In the genomic region with DNA sequence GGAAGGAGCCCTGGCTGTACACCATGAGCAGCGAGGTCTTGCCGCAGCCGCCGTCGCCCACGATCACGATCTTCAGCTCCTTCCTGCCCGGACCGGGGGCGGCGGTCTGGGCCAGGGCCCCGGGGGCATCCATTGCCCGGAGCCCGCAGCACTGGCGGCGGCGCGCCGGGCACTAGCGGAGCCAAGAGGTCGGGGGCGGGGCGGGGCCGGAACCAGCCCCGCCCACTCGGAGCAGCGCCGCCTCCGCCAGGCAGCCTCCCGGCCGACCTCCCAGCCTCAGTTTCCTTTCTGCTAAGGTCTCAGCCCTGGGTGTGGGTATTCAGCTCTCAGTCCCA, we compare ENCODE assay signal across 8 cellular contexts. TPM values are rescaled to one million over a fixed set of nuclear protein-coding genes. Genes with fewer than 3 reads are reported as not detected.
A peak's percentile ranks its signal among the peaks of the same experiment; 100 is the strongest.
DNase-seq lines count a peak whose midpoint lies in the region; ATAC-seq and TF ChIP-seq lines count a peak whose summit lies in the region.

A gene with protein sequence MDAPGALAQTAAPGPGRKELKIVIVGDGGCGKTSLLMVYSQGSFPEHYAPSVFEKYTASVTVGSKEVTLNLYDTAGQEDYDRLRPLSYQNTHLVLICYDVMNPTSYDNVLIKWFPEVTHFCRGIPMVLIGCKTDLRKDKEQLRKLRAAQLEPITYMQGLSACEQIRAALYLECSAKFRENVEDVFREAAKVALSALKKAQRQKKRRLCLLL (minus strand): TSS at position 188 of the 335 bp plus-strand sequence. CDS start 55 bp downstream, at position 133.

- DNase-seq in ACHN (peak; percentile 85), upper lobe of left lung (peak; percentile 81 to 95), middle frontal gyrus (ENCODE audit: extremely low spot score, low spot score) (no peak)
- peak; percentile 60 for DNase-seq in effector CD8-positive, alpha-beta T cell (lab: John Stamatoyannopoulos, UW)

- H3K36me3 ChIP-seq in mesodermal cell (ENCODE audit: control insufficient read depth, insufficient read depth, low read length) (peaks cover 14% of the 10 kb centered on the region), upper lobe of left lung (peaks cover 0 to 13% (median 11%) of the 10 kb centered on the region in 4 donors)

- H3K27ac ChIP-seq in mesodermal cell (ENCODE audit: low read depth, low read length, severe bottlenecking): peak within 1 kb of the TSS; percentile 80
- peak within 1 kb of the TSS; percentile 81 to 97 (median 88) for H3K27ac ChIP-seq in upper lobe of left lung

- intact Hi-C loops in T-helper 2 cell treated with Interferon-gamma antibody and Interleukin-4, amounts not matched to agents 100 ng/mL and 5 ng/mL, for 36 hours (cut with micrococcal nuclease): loop anchor here (10.0 kb wide), 1 partner anchor 1181 kb away; a partner anchor contains a TSS

- 0% methylated on average over 28 to 31 of the region's 31 CpGs for WGBS in mesodermal cell (ENCODE audit: insufficient coverage in 2 of 2), 2 experiments
- WGBS in upper lobe of left lung, 2 donors: no CpG with 5 or more reads among the region's 31 CpGs

- H3K4me3 ChIP-seq in mesodermal cell (ENCODE audit: extremely low read depth, insufficient read depth, low read length, poor library complexity, severe bottlenecking) (peak within 1 kb of the TSS; percentile 58), upper lobe of left lung (peak within 1 kb of the TSS; percentile 43 to 62 (median 57))

- H3K4me1 ChIP-seq in mesodermal cell (ENCODE audit: control insufficient read depth, insufficient read depth, low read length, poor library complexity, severe bottlenecking) (peaks cover 61% of the 10 kb centered on the region), upper lobe of left lung (peaks cover 70 to 99% (median 92%) of the 10 kb centered on the region in 4 donors)

- no peaks in the 10 kb centered on the region for H3K27me3 ChIP-seq in upper lobe of left lung

- TF ChIP-seq POLR2A in upper lobe of left lung (IDR thresholded peaks at IDR 0.05): peak in 2 of 4 donors; percentile 27 to 61

- no peaks in the 10 kb centered on the region for H3K9me3 ChIP-seq in mesodermal cell (ENCODE audit: control insufficient read depth, low read length)
- H3K9me3 ChIP-seq in upper lobe of left lung: no peaks in the 10 kb centered on the region

- ATAC-seq in GM18868 (IDR thresholded peaks at IDR 0.05; ENCODE audit: unreplicated experiment) (peak; percentile 7), HG03159 (IDR thresholded peaks at IDR 0.05; ENCODE audit: unreplicated experiment) (peak; percentile 16), upper lobe of left lung (ENCODE audit: low FRiP score in 2 of 2) (peak in 1 of 2 donors; percentile 63)

- in situ Hi-C loops in ACHN (cut with HindIII; ENCODE audit: low pct_ligation_motif_present, low pct_unique_long_range_greater_than_20kb, low sequenced_read_pairs): no loop called here

- TF ChIP-seq EP300 in upper lobe of left lung (IDR thresholded peaks at IDR 0.05): no peak

- no peak for TF ChIP-seq CTCF in upper lobe of left lung (IDR thresholded peaks at IDR 0.05)

RNA-seq across cellular contexts. Expression of the gene that starts here (rescaled TPM):
- total RNA-seq in T-helper 2 cell treated with Interferon-gamma antibody and Interleukin-4, amounts not matched to agents 100 ng/mL and 5 ng/mL, for 36 hours: 108 and 116 TPM in 2 replicates
- polyA plus RNA-seq in mesodermal cell (2013, experiment 1 of 2): 21.6 TPM
- polyA plus RNA-seq in mesodermal cell (2013, experiment 2 of 2): 20.1 TPM
- 100 to 1,000 TPM in 2 of 6 donors, 10 to 100 TPM in 4; 33.5 to 145 (median 45.5) TPM for total RNA-seq in upper lobe of left lung
